8 cellular contexts compared by ENCODE assay signal in genomic region chr17:8080208-8080798, GRCh38. TPM values are rescaled to one million over a fixed set of nuclear protein-coding genes. Genes with fewer than 3 reads are reported as not detected.
A peak's percentile ranks its signal among the peaks of the same experiment; 100 is the strongest.
DNase-seq lines count a peak whose midpoint lies in the region; ATAC-seq and TF ChIP-seq lines count a peak whose summit lies in the region.

No MANE protein-coding gene starts in this region.

- intact Hi-C loops in body of pancreas (cut with DNase I), result loop anchor here (10.0 kb wide), 1 partner anchor 224 kb away; no protein-coding TSS in a partner anchor
- intact Hi-C loops in prostate gland (cut with DNase I), result no loop called here

- H3K9me3 ChIP-seq in body of pancreas, result no peaks in the 10 kb centered on the region
- H3K9me3 ChIP-seq in mesodermal cell (ENCODE audit: control insufficient read depth, low read length), result no peaks in the 10 kb centered on the region
- H3K9me3 ChIP-seq in upper lobe of left lung, result no peaks in the 10 kb centered on the region
- no peaks in the 10 kb centered on the region for H3K9me3 ChIP-seq in prostate gland

- H3K36me3 ChIP-seq in body of pancreas (replicated peaks in 1 of 2; ENCODE audit: insufficient read depth in 1 of 2, low read depth in 2 of 2), result no peaks in the 10 kb centered on the region
- H3K36me3 ChIP-seq in mesodermal cell (ENCODE audit: control insufficient read depth, insufficient read depth, low read length), result no peaks in the 10 kb centered on the region
- H3K36me3 ChIP-seq in upper lobe of left lung, result no peaks in the 10 kb centered on the region
- no peaks in the 10 kb centered on the region for H3K36me3 ChIP-seq in prostate gland

- H3K27me3 ChIP-seq in body of pancreas (peaks cover 0 to 19% of the 10 kb centered on the region in 2 donors), upper lobe of left lung (peaks cover 0 to 35% (median 8%) of the 10 kb centered on the region in 4 donors), prostate gland (replicated peaks; ENCODE audit: insufficient read depth) (no peaks in the 10 kb centered on the region)

- DNase-seq in activated T-cell treated with anti-CD3 and anti-CD28 coated beads, Interleukin-2, amount 50 U/mL, for 72 hours, result no peak
- DNase-seq in activated T-cell treated with anti-CD3 and anti-CD28 coated beads, Interleukin-2, amount 50 U/mL, for 1 hour, result no peak
- DNase-seq in body of pancreas (no peak), upper lobe of left lung (no peak), prostate gland (ENCODE audit: low spot score) (no peak), dedifferentiated amniotic fluid mesenchymal stem cell (ENCODE audit: extremely low spot score) (no peak), D341Med (ENCODE audit: low spot score) (no peak)

- H3K9me3 Mint-ChIP-seq in activated T-cell treated with anti-CD3 and anti-CD28 coated beads, Interleukin-2, amount 50 U/mL, for 72 hours, result no peaks in the 10 kb centered on the region

- no peaks in the 10 kb centered on the region for H3K27me3 Mint-ChIP-seq in activated T-cell treated with anti-CD3 and anti-CD28 coated beads, Interleukin-2, amount 50 U/mL, for 72 hours (ENCODE audit: low read depth)

- H3K36me3 Mint-ChIP-seq in activated T-cell treated with anti-CD3 and anti-CD28 coated beads, Interleukin-2, amount 50 U/mL, for 72 hours (ENCODE audit: insufficient read depth in 2 of 2), result peaks cover 0 to 7% of the 10 kb centered on the region in 2 donors

- TF ChIP-seq EP300 in upper lobe of left lung (IDR thresholded peaks at IDR 0.05), result no peak

- H3K4me3 ChIP-seq in body of pancreas, result no peak overlapping the region
- peak overlapping the region; percentile 37 for H3K4me3 ChIP-seq in mesodermal cell (ENCODE audit: extremely low read depth, insufficient read depth, low read length, poor library complexity, severe bottlenecking)
- peak overlapping the region in 3 of 4 donors; percentile 36 to 47 (median 36) for H3K4me3 ChIP-seq in upper lobe of left lung
- H3K4me3 ChIP-seq in prostate gland, result peak overlapping the region in 1 of 2 donors; percentile 28

- no peak overlapping the region for H3K27ac ChIP-seq in body of pancreas
- no peak overlapping the region for H3K27ac ChIP-seq in mesodermal cell (ENCODE audit: low read depth, low read length, severe bottlenecking)
- no peak overlapping the region for H3K27ac ChIP-seq in upper lobe of left lung
- H3K27ac ChIP-seq in prostate gland, result peak overlapping the region in 1 of 2 donors; percentile 56

- WGBS in body of pancreas, 2 donors, result 23 to 28% methylated on average over 24 to 25 of the region's 25 CpGs
- WGBS in mesodermal cell (ENCODE audit: insufficient coverage in 2 of 2), 2 experiments, result 37 to 50% methylated on average over 21 to 22 of the region's 25 CpGs
- WGBS in upper lobe of left lung, 2 donors, result 26 to 32% methylated on average over 18 to 25 of the region's 25 CpGs
- WGBS in prostate gland, result 31% methylated on average over 25 of the region's 25 CpGs

- H3K27ac Mint-ChIP-seq in activated T-cell treated with anti-CD3 and anti-CD28 coated beads, Interleukin-2, amount 50 U/mL, for 72 hours, result no peak overlapping the region

- TF ChIP-seq CTCF in body of pancreas (IDR thresholded peaks at IDR 0.05) (peak in 1 of 7 experiments; percentile 0), upper lobe of left lung (IDR thresholded peaks at IDR 0.05) (no peak), prostate gland (IDR thresholded peaks at IDR 0.05) (no peak)

- peak overlapping the region; percentile 95 to 96 for H3K4me3 Mint-ChIP-seq in activated T-cell treated with anti-CD3 and anti-CD28 coated beads, Interleukin-2, amount 50 U/mL, for 72 hours

- TF ChIP-seq POLR2A in body of pancreas (IDR thresholded peaks at IDR 0.05) (no peak), upper lobe of left lung (IDR thresholded peaks at IDR 0.05) (no peak), prostate gland (IDR thresholded peaks at IDR 0.05) (no peak)

- H3K4me1 ChIP-seq in body of pancreas (peaks cover 14% of the 10 kb centered on the region), mesodermal cell (ENCODE audit: control insufficient read depth, insufficient read depth, low read length, poor library complexity, severe bottlenecking) (no peaks in the 10 kb centered on the region), upper lobe of left lung (peaks cover 13 to 18% (median 17%) of the 10 kb centered on the region in 4 donors), prostate gland (replicated peaks) (no peaks in the 10 kb centered on the region)

- ATAC-seq in activated T-cell treated with anti-CD3 and anti-CD28 coated beads, Interleukin-2, amount 50 U/mL, for 72 hours (replicated peaks in 1 of 2), result no peak
- ATAC-seq in body of pancreas (peak; percentile 24), upper lobe of left lung (ENCODE audit: low FRiP score in 2 of 2) (peak in 1 of 2 donors; percentile 3)

- peaks cover 13% of the 10 kb centered on the region for H3K4me1 Mint-ChIP-seq in activated T-cell treated with anti-CD3 and anti-CD28 coated beads, Interleukin-2, amount 50 U/mL, for 72 hours (ENCODE audit: low read depth)

RNA-seq across cellular contexts. Expression of gene ALOX12B, which starts 7.2 kb away (rescaled TPM):
- 1 to 10 TPM; 1.3 to 4.1 TPM for total RNA-seq in activated T-cell treated with anti-CD3 and anti-CD28 coated beads, Interleukin-2, amount 50 U/mL, for 72 hours
- total RNA-seq in body of pancreas, result not detected
- polyA plus RNA-seq in mesodermal cell (2013, experiment 1 of 2), result not detected
- not detected for polyA plus RNA-seq in mesodermal cell (2013, experiment 2 of 2)
- not detected for total RNA-seq in upper lobe of left lung
- total RNA-seq in prostate gland, result under 1 TPM; 0.18 to 0.40 TPM

RNA-seq across cellular contexts. Expression of gene ALOXE3, which starts 38.0 kb away (rescaled TPM):
- not detected for total RNA-seq in activated T-cell treated with anti-CD3 and anti-CD28 coated beads, Interleukin-2, amount 50 U/mL, for 72 hours
- total RNA-seq in body of pancreas (not detected), upper lobe of left lung (not detected), prostate gland (1 to 10 TPM in 1 of 2 donors, not detected in 1; 2.4 TPM)
- not detected for polyA plus RNA-seq in mesodermal cell (2013, experiment 1 of 2)
- polyA plus RNA-seq in mesodermal cell (2013, experiment 2 of 2), result not detected

RNA-seq across cellular contexts. Expression of gene ALOX15B, which starts 41.4 kb away (rescaled TPM):
- under 1 TPM; 0.14 TPM for total RNA-seq in activated T-cell treated with anti-CD3 and anti-CD28 coated beads, Interleukin-2, amount 50 U/mL, for 72 hours
- total RNA-seq in body of pancreas, result 1 to 10 TPM in 1 of 2 donors, not detected in 1; 1.3 TPM
- polyA plus RNA-seq in mesodermal cell (2013, experiment 1 of 2), result not detected
- not detected for polyA plus RNA-seq in mesodermal cell (2013, experiment 2 of 2)
- total RNA-seq in upper lobe of left lung, result 100 to 1,000 TPM in 3 of 6 donors, 10 to 100 TPM in 3; 46.2 to 177 (median 105) TPM
- 100 to 1,000 TPM in 1 of 2 donors, 10 to 100 TPM in 1; 52.1 to 108 TPM for total RNA-seq in prostate gland

RNA-seq across cellular contexts. Expression of gene HES7, which starts 43.6 kb away (rescaled TPM):
- 1 to 10 TPM; 1.5 to 4.3 TPM for total RNA-seq in activated T-cell treated with anti-CD3 and anti-CD28 coated beads, Interleukin-2, amount 50 U/mL, for 72 hours
- total RNA-seq in body of pancreas (not detected), upper lobe of left lung (1 to 10 TPM in 1 of 6 donors, not detected in 5; 4.9 TPM), prostate gland (under 1 TPM in 1 of 2 donors, not detected in 1; 0.34 TPM)
- polyA plus RNA-seq in mesodermal cell (2013, experiment 1 of 2), result 0.85 TPM
- 0.25 TPM for polyA plus RNA-seq in mesodermal cell (2013, experiment 2 of 2)

Comparison
In these comparisons a context has a peak if more than half of its experiments do, and no peak if none do; other contexts are left out.
1. H3K4me3 ChIP-seq: peak in mesodermal cell (single experiment) and upper lobe of left lung (3 of 4); none in body of pancreas (0 of 2).
2. RNA of gene ALOX15B, which starts 41.4 kb away (total RNA-seq): 46.2 to 177 TPM in upper lobe of left lung and 52.1 to 108 TPM in prostate gland; 1.3 TPM in body of pancreas and 0.14 TPM in activated T-cell treated with anti-CD3 and anti-CD28 coated beads, Interleukin-2, amount 50 U/mL, for 72 hours; every median in the first group is over 10 times any median in the second.